ENCODE assay signal across 9 cellular contexts in genomic region chr6:28351087-28351486, GRCh38. TPM values are rescaled to one million over a fixed set of nuclear protein-coding genes. Genes with fewer than 3 reads are reported as not detected.
DNase-seq lines count a peak whose midpoint lies in the region; ATAC-seq, FAIRE-seq and TF ChIP-seq lines count a peak whose summit lies in the region.
"Had no signal": no experiment of that assay in that cellular context is flagged by ENCODE, and none has a peak within 500 bp of the region (broad histone marks: within the 10 kb centered on the region; RNA-seq: fewer than 3 reads in every experiment).

No MANE protein-coding gene starts in this region.

- TF ChIP-seq EP300 in A549 (IDR thresholded peaks at IDR 0.05), result no peak

- ATAC-seq in A549, result no peak
- ATAC-seq in GM23338, result no peak
- ATAC-seq in activated naive CD8-positive, alpha-beta T cell treated with anti-CD3 and anti-CD28 coated beads, Interleukin-2, amount 50 U/mL, for 24 hours, result no peak
- no peak for ATAC-seq in activated CD4-positive, CD25-positive, alpha-beta regulatory T cell treated with anti-CD3 and anti-CD28 coated beads, Interleukin-2, amount 50 U/mL, for 24 hours
- no peak for ATAC-seq in HG03135 (IDR thresholded peaks at IDR 0.05; ENCODE audit: unreplicated experiment)

- H2AK5ac ChIP-seq in mesendoderm (ENCODE audit: low read length), result no peak overlapping the region

- H4K5ac ChIP-seq in mesendoderm (ENCODE audit: low read length), result no peak overlapping the region

- peaks cover 12% of the 10 kb centered on the region for H3K27me3 Mint-ChIP-seq in GM23338 (ENCODE audit: insufficient read depth, low read depth, poor library complexity)
- H3K27me3 Mint-ChIP-seq in activated naive CD8-positive, alpha-beta T cell treated with anti-CD3 and anti-CD28 coated beads, Interleukin-2, amount 50 U/mL, for 24 hours, result peaks cover 7% of the 10 kb centered on the region

- peaks cover 25% of the 10 kb centered on the region for H3K36me3 Mint-ChIP-seq in GM23338 (ENCODE audit: low read depth)
- H3K36me3 Mint-ChIP-seq in activated naive CD8-positive, alpha-beta T cell treated with anti-CD3 and anti-CD28 coated beads, Interleukin-2, amount 50 U/mL, for 24 hours (ENCODE audit: low read depth), result peaks cover 2% of the 10 kb centered on the region

- no peak overlapping the region for H2AFZ ChIP-seq in GM23338

- H3K27ac Mint-ChIP-seq in GM23338, result no peak overlapping the region; the same call in 1 of the 2 replicates
- no peak overlapping the region for H3K27ac Mint-ChIP-seq in activated naive CD8-positive, alpha-beta T cell treated with anti-CD3 and anti-CD28 coated beads, Interleukin-2, amount 50 U/mL, for 24 hours

- TF ChIP-seq RAD21 in A549 (conservative IDR thresholded peaks at IDR 0.05 in 1 of 2, IDR thresholded peaks at IDR 0.05 in 1 of 2), result no peak

- peaks cover 8% of the 10 kb centered on the region; the same call in 1 of the 2 replicates for H4K20me1 ChIP-seq in GM23338 (replicated peaks; ENCODE audit: insufficient read depth)

- H2BK120ac ChIP-seq in mesendoderm (ENCODE audit: low read depth, low read length), result no peak overlapping the region

- H3K4me3 Mint-ChIP-seq in GM23338, result peak overlapping the region; percentile 99
- peak overlapping the region; percentile 100 for H3K4me3 Mint-ChIP-seq in activated naive CD8-positive, alpha-beta T cell treated with anti-CD3 and anti-CD28 coated beads, Interleukin-2, amount 50 U/mL, for 24 hours

- DNase-seq in A549 (ENCODE audit: low read depth in 1 of 2, low spot score in 1 of 2) (no peak), GM23338 (ENCODE audit: low spot score) (no peak), mesendoderm (no peak), mucosa of gallbladder (ENCODE audit: low spot score) (no peak), SW 1271 (lab: John Stamatoyannopoulos, UW) (no peak)
- no peak for DNase-seq in activated naive CD8-positive, alpha-beta T cell treated with anti-CD3 and anti-CD28 coated beads, Interleukin-2, amount 50 U/mL, for 24 hours
- DNase-seq: GOT3 had no signal

- WGBS in A549 (ENCODE audit: missing lambda C conversion rate), result 89% methylated on average over 2 of the region's 2 CpGs
- no CpG with 5 or more reads among the region's 2 CpGs for WGBS in mesendoderm (ENCODE audit: extremely low coverage, insufficient coverage, low lambda C conversion rate)

- no peak overlapping the region for H3K23ac ChIP-seq in mesendoderm (ENCODE audit: low read length)

- POLR2A ChIA-PET in A549 (lab: Yijun Ruan, JAX), result no interaction called here

- peak overlapping the region; percentile 31 for H3K56ac ChIP-seq in mesendoderm (ENCODE audit: low read length)

- H3K27ac ChIP-seq in A549, result no peak overlapping the region
- H3K27ac ChIP-seq in GM23338 (ENCODE audit: low read depth), result no peak overlapping the region
- H3K27ac ChIP-seq in mesendoderm (ENCODE audit: low read depth, low read length), result no peak overlapping the region

- H3K9me3 Mint-ChIP-seq in GM23338, result peaks cover 12% of the 10 kb centered on the region; the same call in 2 of the 3 replicates
- H3K9me3 Mint-ChIP-seq in activated naive CD8-positive, alpha-beta T cell treated with anti-CD3 and anti-CD28 coated beads, Interleukin-2, amount 50 U/mL, for 24 hours, result no peaks in the 10 kb centered on the region

- H3K36me3 ChIP-seq in GM23338 (ENCODE audit: insufficient read depth), result no peaks in the 10 kb centered on the region
- H3K36me3 ChIP-seq in mesendoderm (ENCODE audit: control insufficient read depth, insufficient read depth, low read length), result no peaks in the 10 kb centered on the region

- no peaks in the 10 kb centered on the region for H3K27me3 ChIP-seq in GM23338 (ENCODE audit: insufficient read depth)
- H3K27me3 ChIP-seq in mesendoderm (ENCODE audit: insufficient read depth, low read length, poor library complexity), result no peaks in the 10 kb centered on the region

- no peak for TF ChIP-seq POLR2A in A549 (IDR thresholded peaks at IDR 0.05; ENCODE audit: low read length)

- no peak overlapping the region for H3K4ac ChIP-seq in mesendoderm (ENCODE audit: low read depth, low read length)

- TF ChIP-seq CTCF in A549 (IDR thresholded peaks at IDR 0.05) (no peak), GM23338 (conservative IDR thresholded peaks at IDR 0.05; ENCODE audit: low read depth in 2 of 2) (no peak)

- H2BK5ac ChIP-seq in mesendoderm (ENCODE audit: low read length), result no peak overlapping the region

- H3K4me1 ChIP-seq in A549 (0 out of 3 replicates have a peak, but pooled peaks cover 14% of the 10 kb centered on the region), GM23338 (ENCODE audit: insufficient read depth) (peaks cover 10% of the 10 kb centered on the region), mesendoderm (ENCODE audit: control insufficient read depth, low read depth, low read length) (peaks cover 1% of the 10 kb centered on the region)

- FAIRE-seq in A549 (lab: Jason Lieb, UNC), result no peak

- no peak overlapping the region for H4K8ac ChIP-seq in mesendoderm (ENCODE audit: low read depth, low read length)

- peaks cover 28% of the 10 kb centered on the region for H3K4me1 Mint-ChIP-seq in GM23338
- peaks cover 36% of the 10 kb centered on the region for H3K4me1 Mint-ChIP-seq in activated naive CD8-positive, alpha-beta T cell treated with anti-CD3 and anti-CD28 coated beads, Interleukin-2, amount 50 U/mL, for 24 hours

- H3K79me2 ChIP-seq in GM23338 (replicated peaks; ENCODE audit: insufficient read depth) (peaks cover 45% of the 10 kb centered on the region), mesendoderm (ENCODE audit: control insufficient read depth, insufficient read depth, low read length) (peaks cover 12% of the 10 kb centered on the region)

- peak overlapping the region; percentile 86 for H3K4me2 ChIP-seq in A549
- H3K4me2 ChIP-seq in GM23338, result peak overlapping the region; percentile 91
- peak overlapping the region; percentile 14 for H3K4me2 ChIP-seq in mesendoderm (ENCODE audit: low read length)

- H3F3A ChIP-seq in GM23338 (replicated peaks; ENCODE audit: low read depth), result no peaks in the 10 kb centered on the region

- no peaks in the 10 kb centered on the region for H3K9me3 ChIP-seq in A549

- peaks cover 5% of the 10 kb centered on the region for H3K79me1 ChIP-seq in mesendoderm (ENCODE audit: low read length)

- CTCF ChIA-PET in A549 (lab: Yijun Ruan, JAX), result no interaction called here

- no peaks in the 10 kb centered on the region for H3K9me2 ChIP-seq in GM23338 (ENCODE audit: insufficient read depth)

- H2BK15ac ChIP-seq in mesendoderm (replicated peaks; ENCODE audit: low read depth), result no peak overlapping the region

- peak overlapping the region; percentile 21 for H3K9ac ChIP-seq in mesendoderm (ENCODE audit: low read length)

- H3K18ac ChIP-seq in mesendoderm (ENCODE audit: low read length), result no peak overlapping the region

- no peak overlapping the region for H3K4me3 ChIP-seq in A549
- H3K4me3 ChIP-seq in GM23338, result peak overlapping the region; percentile 78
- no peak overlapping the region for H3K4me3 ChIP-seq in mesendoderm (ENCODE audit: low read length)

TF ChIP-seq in A549, 52 proteins besides CTCF, POLR2A, EP300 and RAD21 (continues in another document):
- TF ChIP-seq ZSCAN20 (CRISPR knock-in tag; IDR thresholded peaks at IDR 0.05), result no peak
- TF ChIP-seq MAFK (IDR thresholded peaks at IDR 0.05; ENCODE audit: partially characterized antibody), result no peak
- no peak for TF ChIP-seq CBX2 (IDR thresholded peaks at IDR 0.05; ENCODE audit: borderline replicate concordance, low read depth)

TF ChIP-seq in GM23338, 12 proteins besides CTCF, POLR2A, EP300 and RAD21 (continues in another document):
- TF ChIP-seq ZNF114 (CRISPR knock-in tag; IDR thresholded peaks at IDR 0.05) (no peak), EZH2 (IDR thresholded peaks at IDR 0.05; ENCODE audit: low read depth, unreplicated experiment) (no peak)
- TF ChIP-seq, protein P1, sequence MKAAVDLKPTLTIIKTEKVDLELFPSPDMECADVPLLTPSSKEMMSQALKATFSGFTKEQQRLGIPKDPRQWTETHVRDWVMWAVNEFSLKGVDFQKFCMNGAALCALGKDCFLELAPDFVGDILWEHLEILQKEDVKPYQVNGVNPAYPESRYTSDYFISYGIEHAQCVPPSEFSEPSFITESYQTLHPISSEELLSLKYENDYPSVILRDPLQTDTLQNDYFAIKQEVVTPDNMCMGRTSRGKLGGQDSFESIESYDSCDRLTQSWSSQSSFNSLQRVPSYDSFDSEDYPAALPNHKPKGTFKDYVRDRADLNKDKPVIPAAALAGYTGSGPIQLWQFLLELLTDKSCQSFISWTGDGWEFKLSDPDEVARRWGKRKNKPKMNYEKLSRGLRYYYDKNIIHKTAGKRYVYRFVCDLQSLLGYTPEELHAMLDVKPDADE (IDR thresholded peaks at IDR 0.05), result no peak

RNA-seq across cellular contexts. Expression of gene ZKSCAN3, which starts 1.3 kb away (rescaled TPM):
- polyA plus RNA-seq in A549 (2011; rRNA removed), result 2.7 and 3.5 TPM in 2 replicates
- 0.75 and 0.93 TPM in 2 replicates for polyA plus RNA-seq in A549 (2012; cell fraction: cytosol; rRNA removed)
- 0.54 and 0.92 TPM in 2 replicates for polyA plus RNA-seq in A549 (2012; cell fraction: nucleus; rRNA removed)
- polyA plus RNA-seq in A549 (2017; fragmentation: RNase III; extraction: RNeasy Plus Mini Kit Qiagen cat#74134 plus additional on column Dnase treatment), result 1.5 to 1.6 TPM (median 1.6 TPM) in 3 replicates
- polyA minus RNA-seq in A549 (2011; rRNA and poly(A)+ RNA removed), result 1.4 and 2.0 TPM in 2 replicates
- 4.3 and 7.6 TPM in 2 replicates for total RNA-seq in GM23338 (2014; rRNA removed; shearing (Covaris generic))
- polyA plus RNA-seq in GM23338 (2016; fragmentation: Nextera tagmentation; extraction: Ambion mirVana), result 2.8 and 3.0 TPM in 2 replicates
- 2.9 TPM for polyA plus RNA-seq in mesendoderm (2013, experiment 1 of 2)
- 2.8 TPM for polyA plus RNA-seq in mesendoderm (2013, experiment 2 of 2)
- total RNA-seq in mucosa of gallbladder, result 8.6 TPM

RNA-seq across cellular contexts. Expression of gene ZSCAN31, which starts 15.1 kb away (rescaled TPM):
- 4.0 and 4.8 TPM in 2 replicates for polyA plus RNA-seq in A549 (2011; rRNA removed)
- 1.4 and 1.5 TPM in 2 replicates for polyA plus RNA-seq in A549 (2012; cell fraction: cytosol; rRNA removed)
- polyA plus RNA-seq in A549 (2012; cell fraction: nucleus; rRNA removed), result 1.0 and 1.2 TPM in 2 replicates
- polyA plus RNA-seq in A549 (2017; fragmentation: RNase III; extraction: RNeasy Plus Mini Kit Qiagen cat#74134 plus additional on column Dnase treatment), result 3.0 to 3.6 TPM (median 3.1 TPM) in 3 replicates
- 7.5 and 11.0 TPM in 2 replicates for polyA minus RNA-seq in A549 (2011; rRNA and poly(A)+ RNA removed)
- total RNA-seq in GM23338 (2014; rRNA removed; shearing (Covaris generic)), result 4.7 and 12.1 TPM in 2 replicates
- polyA plus RNA-seq in GM23338 (2016; fragmentation: Nextera tagmentation; extraction: Ambion mirVana), result 2.8 and 3.1 TPM in 2 replicates
- 3.5 TPM for polyA plus RNA-seq in mesendoderm (2013, experiment 1 of 2)
- 4.3 TPM for polyA plus RNA-seq in mesendoderm (2013, experiment 2 of 2)
- 38.4 TPM for total RNA-seq in mucosa of gallbladder

RNA-seq across cellular contexts. Expression of gene ZSCAN12, which starts 48.5 kb away (rescaled TPM):
- polyA plus RNA-seq in A549 (2011; rRNA removed), result 2.9 and 3.3 TPM in 2 replicates
- 0.53 and 0.62 TPM in 2 replicates for polyA plus RNA-seq in A549 (2012; cell fraction: cytosol; rRNA removed)
- 0.28 and 0.67 TPM in 2 replicates for polyA plus RNA-seq in A549 (2012; cell fraction: nucleus; rRNA removed)
- 1.8 to 1.9 TPM (median 1.9 TPM) in 3 replicates for polyA plus RNA-seq in A549 (2017; fragmentation: RNase III; extraction: RNeasy Plus Mini Kit Qiagen cat#74134 plus additional on column Dnase treatment)
- 2.6 and 2.8 TPM in 2 replicates for polyA minus RNA-seq in A549 (2011; rRNA and poly(A)+ RNA removed)
- 5.7 and 7.3 TPM in 2 replicates for total RNA-seq in GM23338 (2014; rRNA removed; shearing (Covaris generic))
- polyA plus RNA-seq in GM23338 (2016; fragmentation: Nextera tagmentation; extraction: Ambion mirVana), result 1.9 and 2.0 TPM in 2 replicates
- 3.7 TPM for polyA plus RNA-seq in mesendoderm (2013, experiment 1 of 2)
- 3.7 TPM for polyA plus RNA-seq in mesendoderm (2013, experiment 2 of 2)
- 5.8 TPM for total RNA-seq in mucosa of gallbladder

Comparison
In these comparisons a context has a peak if more than half of its experiments do, and no peak if none do; other contexts are left out.
1. H3K4me2 ChIP-seq: peak in every context shown above with its lines; median percentile 91 in GM23338; 86 in A549; 14 in mesendoderm.